ENCODE assay signal across 9 cellular contexts in the genomic region with DNA sequence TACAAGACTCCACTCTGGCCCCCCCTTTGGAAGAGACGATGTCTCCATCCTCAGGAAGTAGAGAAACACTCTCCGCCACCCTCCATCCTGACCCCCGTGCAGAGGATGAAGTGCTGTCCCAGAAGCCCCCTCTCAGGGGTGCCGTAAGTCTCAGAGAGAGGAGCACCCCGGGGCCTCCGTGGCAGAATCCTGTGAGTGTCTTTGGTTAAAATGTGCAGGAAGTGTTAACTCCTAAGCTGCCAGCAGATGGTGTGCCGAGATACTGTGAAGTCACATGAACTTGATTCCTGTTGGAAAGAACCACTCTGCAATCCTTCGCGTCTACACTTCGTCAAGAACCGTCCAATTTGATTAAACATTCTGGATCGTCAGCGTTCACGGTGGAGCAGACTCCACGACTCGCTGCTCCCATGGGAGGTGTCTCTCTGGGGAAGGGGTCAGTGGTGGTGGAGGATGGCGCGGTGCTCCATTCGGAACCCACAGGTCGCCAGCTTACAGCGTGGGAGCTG. TPM values are rescaled to one million over a fixed set of nuclear protein-coding genes. Genes with fewer than 3 reads are reported as not detected.
DNase-seq lines count a peak whose midpoint lies in the region; ATAC-seq and TF ChIP-seq lines count a peak whose summit lies in the region.
"Had no signal": no experiment of that assay in that cellular context is flagged by ENCODE, and none has a peak within 500 bp of the region (broad histone marks: within the 10 kb centered on the region; RNA-seq: fewer than 3 reads in every experiment).

No MANE protein-coding gene starts in this region.

- H3K36me3 ChIP-seq in GM06990 (ENCODE audit: control insufficient read depth, insufficient read depth, low read length) (peaks cover 2% of the 10 kb centered on the region), MG63 (peaks cover 12% of the 10 kb centered on the region)

- TF ChIP-seq CTCF in GM06990 (IDR thresholded peaks at IDR 0.05; ENCODE audit: insufficient read depth, low read length, poor library complexity, severe bottlenecking) (peak; percentile 31), foreskin fibroblast (IDR thresholded peaks at IDR 0.05; ENCODE audit: low read depth, low read length) (peak; percentile 26)

- H3K4me3 ChIP-seq in GM06990 (replicated peaks; ENCODE audit: low read depth, low read length), result peak overlapping the region; percentile 10
- H3K4me3 ChIP-seq in foreskin fibroblast (ENCODE audit: low read depth in 1 of 2, low read length in 2 of 2), result peak overlapping the region; percentile 2 to 23
- H3K4me3 ChIP-seq in MG63, result no peak overlapping the region

- H3K27me3 ChIP-seq in GM06990 (replicated peaks; ENCODE audit: control insufficient read depth, insufficient read depth, low read length) (no peaks in the 10 kb centered on the region), MG63 (no peaks in the 10 kb centered on the region)

- no peaks in the 10 kb centered on the region for H3K9me3 ChIP-seq in MG63

- ATAC-seq in HG03095 (IDR thresholded peaks at IDR 0.05; ENCODE audit: unreplicated experiment) (peak; percentile 13), GM21423 (IDR thresholded peaks at IDR 0.05; ENCODE audit: unreplicated experiment) (no peak)

- DNase-seq in GM06990 (ENCODE audit: extremely low read depth, insufficient read length) (no peak), foreskin fibroblast (peak; percentile 45 to 78), DMS79 (lab: John Stamatoyannopoulos, UW) (no peak), MG63 (no peak)
- peak; percentile 31 for DNase-seq in activated CD4-positive, alpha-beta T cell treated with anti-CD3 and anti-CD28 coated beads, Interleukin-2, amount 50 U/mL, for 1 hour
- DNase-seq in stimulated activated CD4-positive, alpha-beta T cell treated with anti-CD3 and anti-CD28 coated beads, Interleukin-1b, Interleukin-23, amount 100 ng/mL, for 48 hours, result peak; percentile 68

RNA-seq across cellular contexts. Expression of gene BANP, which starts 5.6 kb away (rescaled TPM):
- 30.4 and 33.7 TPM in 2 replicates for total RNA-seq in MG63 (2014; rRNA removed; shearing (Covaris generic); ENCODE audit: low replicate concordance)

RNA-seq across cellular contexts. Expression of gene CA5A, which starts 20.5 kb away (rescaled TPM):
- not detected in 2 replicates for total RNA-seq in MG63 (2014; rRNA removed; shearing (Covaris generic); ENCODE audit: low replicate concordance)
- total RNA-seq: T-helper 1 cell treated with Interleukin-12 subunit alpha and Interleukin-12 subunit beta and Interleukin-4 antibody, amounts not matched to agents 30 ng/mL and 1 ng/mL, for 36 hours had no signal

Comparison
In these comparisons a context has a peak if more than half of its experiments do, and no peak if none do; other contexts are left out.
1. DNase-seq: peak in activated CD4-positive, alpha-beta T cell treated with anti-CD3 and anti-CD28 coated beads, Interleukin-2, amount 50 U/mL, for 1 hour (single experiment), foreskin fibroblast (2 of 2) and stimulated activated CD4-positive, alpha-beta T cell treated with anti-CD3 and anti-CD28 coated beads, Interleukin-1b, Interleukin-23, amount 100 ng/mL, for 48 hours (single experiment); none in GM06990 (single experiment), DMS79 (single experiment) and MG63 (single experiment).